In the genomic region with DNA sequence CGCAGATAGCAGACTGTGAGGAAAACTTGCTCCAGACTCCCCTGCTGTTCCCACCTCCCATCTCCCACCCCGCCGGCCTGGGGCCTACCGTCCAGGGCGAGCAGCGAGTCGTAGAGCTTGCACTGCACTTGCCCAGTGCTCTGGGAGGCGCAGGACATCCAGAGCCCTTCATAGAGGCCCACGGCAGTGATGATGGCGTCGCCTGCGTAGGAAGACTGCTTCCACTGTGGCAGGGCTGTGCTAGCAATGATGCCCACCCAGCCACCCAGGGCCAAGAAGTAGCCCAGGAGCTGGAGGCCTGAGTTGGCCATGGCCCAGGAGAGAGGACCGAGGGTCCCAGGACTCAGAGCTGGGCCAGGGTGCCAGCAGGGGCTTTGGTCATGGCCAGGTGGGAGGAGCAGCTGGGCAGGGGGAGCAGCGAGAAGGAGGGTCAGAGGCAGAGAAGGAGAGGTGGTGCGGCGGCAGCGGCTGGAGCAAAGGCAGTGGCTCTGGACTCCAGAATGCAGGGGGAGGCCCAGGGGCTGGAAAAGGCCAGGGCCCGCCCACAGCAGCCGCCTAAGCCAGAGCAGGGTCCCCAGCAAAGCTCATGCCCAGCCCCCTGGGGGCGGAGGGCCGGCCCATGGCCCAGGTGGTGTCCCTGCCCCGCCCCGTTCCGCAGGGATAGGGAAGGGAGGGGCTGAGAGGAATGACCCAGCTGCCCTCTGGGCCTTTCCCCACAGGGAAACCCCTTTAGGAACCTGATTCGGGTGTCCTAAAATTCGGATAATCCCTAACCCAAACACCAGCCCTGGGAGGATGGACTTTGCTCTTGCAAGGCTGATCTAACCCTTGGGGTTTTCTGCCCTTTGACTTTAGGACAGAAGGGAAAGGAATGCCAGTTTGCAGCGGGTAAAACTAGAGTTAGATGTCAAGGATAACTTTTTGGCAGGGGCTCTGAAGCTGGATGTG, we compare ENCODE assay signal across 19 cellular contexts. TPM values are rescaled to one million over a fixed set of nuclear protein-coding genes. Genes with fewer than 3 reads are reported as not detected.
DNase-seq lines count a peak whose midpoint lies in the region; ATAC-seq and TF ChIP-seq lines count a peak whose summit lies in the region.
"Had no signal": no experiment of that assay in that cellular context is flagged by ENCODE, and none has a peak within 500 bp of the region (broad histone marks: within the 10 kb centered on the region; RNA-seq: fewer than 3 reads in every experiment).

A gene with protein sequence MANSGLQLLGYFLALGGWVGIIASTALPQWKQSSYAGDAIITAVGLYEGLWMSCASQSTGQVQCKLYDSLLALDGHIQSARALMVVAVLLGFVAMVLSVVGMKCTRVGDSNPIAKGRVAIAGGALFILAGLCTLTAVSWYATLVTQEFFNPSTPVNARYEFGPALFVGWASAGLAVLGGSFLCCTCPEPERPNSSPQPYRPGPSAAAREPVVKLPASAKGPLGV (minus strand): TSS at position 484 of the 948 bp plus-strand sequence. CDS start 173 bp downstream, at position 311.

- no peaks in the 10 kb centered on the region for H3K27me3 ChIP-seq in GM23338 (ENCODE audit: insufficient read depth)
- no peaks in the 10 kb centered on the region for H3K27me3 ChIP-seq in neural progenitor cell

- H3K27ac Mint-ChIP-seq in GM23338 (peak within 1 kb of the TSS; percentile 84), T-helper 17 cell (peak within 1 kb of the TSS; percentile 32), neural progenitor cell (peak within 1 kb of the TSS; percentile 67)
- H3K27ac Mint-ChIP-seq: activated CD4-positive, alpha-beta memory T cell treated with anti-CD3 and anti-CD28 coated beads for 36 hours had no signal

- H3K4me1 ChIP-seq in GM23338 (ENCODE audit: insufficient read depth) (peaks cover 22% of the 10 kb centered on the region), neural progenitor cell (peaks cover 21% of the 10 kb centered on the region)

- H4K20me1 ChIP-seq in GM23338 (replicated peaks; ENCODE audit: insufficient read depth): no peaks in the 10 kb centered on the region
- no peaks in the 10 kb centered on the region for H4K20me1 ChIP-seq in neural progenitor cell (ENCODE audit: low read depth)

- no peaks in the 10 kb centered on the region for H3K9me3 Mint-ChIP-seq in GM23338
- peaks cover 3% of the 10 kb centered on the region for H3K9me3 Mint-ChIP-seq in neural progenitor cell
- H3K9me3 Mint-ChIP-seq: activated CD4-positive, alpha-beta memory T cell treated with anti-CD3 and anti-CD28 coated beads for 36 hours; activated T-cell treated with anti-CD3 and anti-CD28 coated beads, Interleukin-2, amount 50 U/mL, for 4 hours had no signal

- H3K36me3 Mint-ChIP-seq in GM23338 (ENCODE audit: low read depth) (peaks cover 2% of the 10 kb centered on the region; the same call in 1 of the 3 replicates), T-helper 17 cell (ENCODE audit: low read depth) (no peaks in the 10 kb centered on the region), neural progenitor cell (peaks cover under 1% of the 10 kb centered on the region)
- H3K36me3 Mint-ChIP-seq: activated CD4-positive, alpha-beta memory T cell treated with anti-CD3 and anti-CD28 coated beads for 36 hours had no signal

- H3K36me3 ChIP-seq in GM23338 (ENCODE audit: insufficient read depth) (no peaks in the 10 kb centered on the region), neural progenitor cell (no peaks in the 10 kb centered on the region)

- H3K9me2 ChIP-seq in GM23338 (ENCODE audit: insufficient read depth): no peaks in the 10 kb centered on the region

- H3K27me3 Mint-ChIP-seq in GM23338 (ENCODE audit: insufficient read depth, low read depth, poor library complexity) (peaks cover 12% of the 10 kb centered on the region), T-helper 17 cell (no peaks in the 10 kb centered on the region), neural progenitor cell (ENCODE audit: insufficient read depth, low read depth) (peaks cover 14% of the 10 kb centered on the region)
- H3K27me3 Mint-ChIP-seq: activated CD4-positive, alpha-beta memory T cell treated with anti-CD3 and anti-CD28 coated beads for 36 hours had no signal

- H2AFZ ChIP-seq in GM23338 (peak within 1 kb of the TSS; percentile 95), neural progenitor cell (replicated peaks) (no peak within 1 kb of the TSS)

- ATAC-seq in GM23338 (peak; percentile 90), T-helper 17 cell (no peak), HG02970 (IDR thresholded peaks at IDR 0.05; ENCODE audit: low FRiP score, unreplicated experiment) (no peak)
- ATAC-seq: activated T-cell treated with anti-CD3 and anti-CD28 coated beads, Interleukin-2, amount 50 U/mL, for 4 hours; HCT116 had no signal

- H3K27ac ChIP-seq in GM23338 (ENCODE audit: low read depth): 0 out of 2 replicates have a peak within 1 kb of the TSS, but pooled peaks have one; percentile 55
- no peak within 1 kb of the TSS for H3K27ac ChIP-seq in neural progenitor cell

- H3K79me2 ChIP-seq in GM23338 (replicated peaks; ENCODE audit: insufficient read depth): no peaks in the 10 kb centered on the region
- no peaks in the 10 kb centered on the region for H3K79me2 ChIP-seq in neural progenitor cell (ENCODE audit: low read depth)

- H3K9me3 ChIP-seq in T-helper 17 cell (ENCODE audit: control insufficient read depth, low read length, poor library complexity, severe bottlenecking) (no peaks in the 10 kb centered on the region), iPS-18c (ENCODE audit: control insufficient read depth, insufficient read depth, low read length) (no peaks in the 10 kb centered on the region), neural progenitor cell (ENCODE audit: low read depth) (no peaks in the 10 kb centered on the region)

- TF ChIP-seq CTCF in GM23338 (conservative IDR thresholded peaks at IDR 0.05; ENCODE audit: low read depth in 2 of 2): no peak
- TF ChIP-seq CTCF in neural progenitor cell (IDR thresholded peaks at IDR 0.05): no peak

- H3F3A ChIP-seq in GM23338 (replicated peaks; ENCODE audit: low read depth) (no peaks in the 10 kb centered on the region), neural progenitor cell (ENCODE audit: low read depth) (peaks cover 23% of the 10 kb centered on the region)

- peak within 1 kb of the TSS; percentile 85 for H3K4me2 ChIP-seq in GM23338
- peak within 1 kb of the TSS; percentile 67 for H3K4me2 ChIP-seq in neural progenitor cell

- H3K9ac ChIP-seq in neural progenitor cell: no peak within 1 kb of the TSS

- H3K4me3 ChIP-seq in GM23338 (peak within 1 kb of the TSS; percentile 47), iPS-18c (ENCODE audit: insufficient read depth, low read depth, low read length) (peak within 1 kb of the TSS; percentile 40), neural progenitor cell (peak within 1 kb of the TSS; percentile 16)

- H3K4me3 Mint-ChIP-seq in GM23338: peak within 1 kb of the TSS; percentile 60
- H3K4me3 Mint-ChIP-seq in T-helper 17 cell: no peak within 1 kb of the TSS
- peak within 1 kb of the TSS; percentile 71 for H3K4me3 Mint-ChIP-seq in neural progenitor cell
- H3K4me3 Mint-ChIP-seq: activated CD4-positive, alpha-beta memory T cell treated with anti-CD3 and anti-CD28 coated beads for 36 hours; activated T-cell treated with anti-CD3 and anti-CD28 coated beads, Interleukin-2, amount 50 U/mL, for 4 hours had no signal

- peak; percentile 93 for DNase-seq in GM23338 (ENCODE audit: low spot score)
- no peak for DNase-seq in T-helper 17 cell
- DNase-seq in neural progenitor cell (ENCODE audit: low spot score): peak; percentile 90
- DNase-seq in kidney glomerular epithelial cell (lab: John Stamatoyannopoulos, UW): no peak
- DNase-seq in middle frontal gyrus (ENCODE audit: extremely low spot score, low spot score): no peak
- no peak for DNase-seq in NCI-H748 treated with DMSO at 0.1 percent for 48 hours (lab: John Stamatoyannopoulos, UW)
- DNase-seq: activated CD4-positive, alpha-beta memory T cell treated with anti-CD3 and anti-CD28 coated beads for 36 hours; activated T-cell treated with anti-CD3 and anti-CD28 coated beads, Interleukin-2, amount 50 U/mL, for 4 hours; caudate nucleus; foreskin fibroblast; Kasumi-1; NCI-H1436; NCI-H2227 treated with DMSO at 0.1 percent for 48 hours; Right ventricle myocardium superior had no signal

- peaks cover 42% of the 10 kb centered on the region for H3K4me1 Mint-ChIP-seq in GM23338
- peaks cover 14% of the 10 kb centered on the region for H3K4me1 Mint-ChIP-seq in T-helper 17 cell
- peaks cover 38% of the 10 kb centered on the region for H3K4me1 Mint-ChIP-seq in neural progenitor cell

TF ChIP-seq in GM23338, 12 proteins besides CTCF, POLR2A, EP300 and RAD21 (continues in another document):
- TF ChIP-seq POLR2AphosphoS5 (IDR thresholded peaks at IDR 0.05; ENCODE audit: low read depth): peak; percentile 62

RNA-seq across cellular contexts. Expression of the gene that starts here (rescaled TPM):
- 10.8 and 12.8 TPM in 2 replicates for total RNA-seq in GM23338 (2014; rRNA removed; shearing (Covaris generic))
- 2.3 and 2.6 TPM in 2 replicates for polyA plus RNA-seq in GM23338 (2016; fragmentation: Nextera tagmentation; extraction: Ambion mirVana)
- not detected for total RNA-seq in T-helper 17 cell
- total RNA-seq in neural progenitor cell (ENCODE audit: low replicate concordance): 0.19 and 2.3 TPM in 2 replicates
- total RNA-seq: activated CD4-positive, alpha-beta memory T cell treated with anti-CD3 and anti-CD28 coated beads for 36 hours; activated T-cell treated with anti-CD3 and anti-CD28 coated beads, Interleukin-2, amount 50 U/mL, for 4 hours; myocyte; pulmonary artery endothelial cell; Right ventricle myocardium superior had no signal

Comparison
In these comparisons a context has a peak if more than half of its experiments do, and no peak if none do; other contexts are left out.
1. DNase-seq: peak in GM23338 (single experiment) and neural progenitor cell (single experiment); none in T-helper 17 cell (0 of 3), kidney glomerular epithelial cell (single experiment), middle frontal gyrus (single experiment) and NCI-H748 treated with DMSO at 0.1 percent for 48 hours (single experiment).
2. H3K27ac Mint-ChIP-seq: peak in every context shown above with its lines; median percentile 84 in GM23338; 67 in neural progenitor cell; 32 in T-helper 17 cell.
3. Peak in every context shown above with its lines, with median percentiles within 50 percentile points of each other: H3K4me3 ChIP-seq.